In the genomic region with DNA sequence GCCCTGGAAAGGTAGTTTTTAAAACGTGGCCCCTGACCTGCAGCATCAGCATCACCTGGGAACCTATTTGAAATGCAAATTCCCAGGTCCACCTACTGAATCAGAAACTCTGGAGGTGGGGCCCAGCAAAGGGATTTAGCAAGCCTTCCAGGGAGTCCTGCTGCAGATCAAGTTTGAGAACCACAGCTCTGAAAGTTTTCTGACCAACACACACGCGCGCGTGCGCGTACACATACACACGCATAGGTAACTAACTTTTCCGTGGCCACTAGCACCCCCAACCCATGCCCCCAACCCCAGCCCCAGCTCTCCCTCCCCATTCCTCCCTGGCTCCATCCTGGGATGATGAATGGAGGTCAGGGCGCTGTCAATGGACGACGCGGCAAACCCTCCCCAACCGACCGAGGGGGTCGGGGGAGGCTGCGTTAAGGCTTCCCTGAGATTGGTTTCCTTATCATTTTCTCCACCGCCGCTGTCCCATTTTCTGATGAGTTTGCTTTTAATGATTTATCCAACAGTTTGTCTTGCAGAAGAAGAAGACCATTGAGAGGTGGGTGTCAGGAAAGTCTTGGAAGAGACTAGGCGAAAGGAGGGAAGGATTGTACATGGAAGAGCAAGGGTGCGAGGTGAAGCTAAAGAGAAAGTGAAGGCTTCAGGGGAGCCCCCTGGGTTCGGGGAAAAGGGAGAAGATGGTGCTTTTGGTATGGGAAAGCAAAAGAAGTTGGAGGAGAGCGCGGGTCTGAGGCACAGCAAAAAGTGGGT, we compare ENCODE assay signal across 9 cellular contexts. TPM values are rescaled to one million over a fixed set of nuclear protein-coding genes. Genes with fewer than 3 reads are reported as not detected.
DNase-seq lines count a peak whose midpoint lies in the region; ATAC-seq and TF ChIP-seq lines count a peak whose summit lies in the region.
"Had no signal": no experiment of that assay in that cellular context is flagged by ENCODE, and none has a peak within 500 bp of the region (broad histone marks: within the 10 kb centered on the region; RNA-seq: fewer than 3 reads in every experiment).

No MANE protein-coding gene starts in this region.

- H3K9me3 ChIP-seq in right cardiac atrium (ENCODE audit: control insufficient read depth, low read length), result no peaks in the 10 kb centered on the region

- H3K27ac Mint-ChIP-seq in GM23338, result peak overlapping the region; percentile 76
- no peak overlapping the region for H3K27ac Mint-ChIP-seq in activated naive CD8-positive, alpha-beta T cell

- TF ChIP-seq CTCF in GM23338 (conservative IDR thresholded peaks at IDR 0.05; ENCODE audit: low read depth in 2 of 2), result no peak

- peaks cover 16% of the 10 kb centered on the region for H3K27me3 Mint-ChIP-seq in GM23338 (ENCODE audit: insufficient read depth, low read depth, poor library complexity)
- peaks cover 39% of the 10 kb centered on the region for H3K27me3 Mint-ChIP-seq in activated naive CD8-positive, alpha-beta T cell

- no peaks in the 10 kb centered on the region for H3K36me3 Mint-ChIP-seq in GM23338 (ENCODE audit: low read depth)
- H3K36me3 Mint-ChIP-seq in activated naive CD8-positive, alpha-beta T cell, result peaks cover 2% of the 10 kb centered on the region

- H3K27me3 ChIP-seq in GM23338 (ENCODE audit: insufficient read depth), result peaks cover 21% of the 10 kb centered on the region
- no peaks in the 10 kb centered on the region for H3K27me3 ChIP-seq in right cardiac atrium (ENCODE audit: control insufficient read depth, insufficient read depth)

- no peaks in the 10 kb centered on the region for H3K79me2 ChIP-seq in GM23338 (replicated peaks; ENCODE audit: insufficient read depth)

- WGBS in right cardiac atrium, result 21% methylated on average over 24 of the region's 24 CpGs

- intact Hi-C loops in right cardiac atrium (cut with DNase I) (loop anchor here in 2 of 4 donors (5.0 kb wide), 2 partner anchors 73 to 77 kb away; no protein-coding TSS in a partner anchor), sciatic nerve (cut with DNase I) (no loop called here)

- H3K27ac ChIP-seq in GM23338 (ENCODE audit: low read depth) (no peak overlapping the region), right cardiac atrium (ENCODE audit: low read length) (peak overlapping the region; percentile 25)
- H3K27ac ChIP-seq: WERI-Rb-1 had no signal

- H3K4me1 ChIP-seq in GM23338 (ENCODE audit: insufficient read depth) (peaks cover 28% of the 10 kb centered on the region; the same call in 1 of the 2 replicates), right cardiac atrium (ENCODE audit: control insufficient read depth, insufficient read depth, low read length) (no peaks in the 10 kb centered on the region)

- ATAC-seq in GM23338 (peak; percentile 61), right cardiac atrium (peak; percentile 28 to 36), sciatic nerve (peak; percentile 44)

- no peaks in the 10 kb centered on the region for H3K9me2 ChIP-seq in GM23338 (ENCODE audit: insufficient read depth)

- no peaks in the 10 kb centered on the region; the same call in 1 of the 2 replicates for H4K20me1 ChIP-seq in GM23338 (replicated peaks; ENCODE audit: insufficient read depth)

- peaks cover 48% of the 10 kb centered on the region for H3K4me1 Mint-ChIP-seq in GM23338
- peaks cover 9% of the 10 kb centered on the region for H3K4me1 Mint-ChIP-seq in activated naive CD8-positive, alpha-beta T cell (ENCODE audit: low read depth)

- H3K36me3 ChIP-seq in GM23338 (ENCODE audit: insufficient read depth), result no peaks in the 10 kb centered on the region
- H3K36me3 ChIP-seq: WERI-Rb-1 had no signal

- peak overlapping the region; percentile 99 for H3K4me2 ChIP-seq in GM23338

- DNase-seq in GM23338 (ENCODE audit: low spot score) (peak; percentile 69), right cardiac atrium (peak; percentile 27 to 71 (median 59)), sciatic nerve (ENCODE audit: low spot score) (no peak), glomerular visceral epithelial cell (ENCODE audit: extremely low spot score) (no peak), NCI-H2107 treated with DMSO at 0.1 percent for 48 hours (lab: John Stamatoyannopoulos, UW; ENCODE audit: unreplicated experiment) (no peak), MV-4-11 (lab: John Stamatoyannopoulos, UW) (no peak)
- DNase-seq in activated CD8-positive, alpha-beta memory T cell treated with anti-CD3 and anti-CD28 coated beads, Interleukin-2, amount 50 U/mL, for 4 hours, result no peak

- H3K4me3 Mint-ChIP-seq in GM23338, result peak overlapping the region; percentile 84
- peak overlapping the region; percentile 79 for H3K4me3 Mint-ChIP-seq in activated naive CD8-positive, alpha-beta T cell

- H3K4me3 ChIP-seq in GM23338 (peak overlapping the region; percentile 92), right cardiac atrium (ENCODE audit: low read length) (peak overlapping the region; percentile 66)

- H3K9me3 Mint-ChIP-seq in GM23338, result 0 out of 3 replicates have a peak, but pooled peaks cover 3% of the 10 kb centered on the region
- no peaks in the 10 kb centered on the region for H3K9me3 Mint-ChIP-seq in activated naive CD8-positive, alpha-beta T cell (ENCODE audit: low read depth)

- no peaks in the 10 kb centered on the region for H3F3A ChIP-seq in GM23338 (replicated peaks; ENCODE audit: low read depth)

- peak overlapping the region; percentile 99 for H2AFZ ChIP-seq in GM23338

TF ChIP-seq in GM23338, 12 proteins besides CTCF, POLR2A, EP300 and RAD21:
- TF ChIP-seq STAT1 (IDR thresholded peaks at IDR 0.05; ENCODE audit: unreplicated experiment) (no peak), CREB1 (CRISPR knock-in tag; IDR thresholded peaks at IDR 0.05; ENCODE audit: low read depth) (no peak), POLR2AphosphoS5 (IDR thresholded peaks at IDR 0.05; ENCODE audit: low read depth) (peak; percentile 51), EZH2phosphoT487 (IDR thresholded peaks at IDR 0.05; ENCODE audit: unreplicated experiment) (no peak), JUNB (IDR thresholded peaks at IDR 0.05; ENCODE audit: unreplicated experiment) (no peak)
- TF ChIP-seq, protein P1, sequence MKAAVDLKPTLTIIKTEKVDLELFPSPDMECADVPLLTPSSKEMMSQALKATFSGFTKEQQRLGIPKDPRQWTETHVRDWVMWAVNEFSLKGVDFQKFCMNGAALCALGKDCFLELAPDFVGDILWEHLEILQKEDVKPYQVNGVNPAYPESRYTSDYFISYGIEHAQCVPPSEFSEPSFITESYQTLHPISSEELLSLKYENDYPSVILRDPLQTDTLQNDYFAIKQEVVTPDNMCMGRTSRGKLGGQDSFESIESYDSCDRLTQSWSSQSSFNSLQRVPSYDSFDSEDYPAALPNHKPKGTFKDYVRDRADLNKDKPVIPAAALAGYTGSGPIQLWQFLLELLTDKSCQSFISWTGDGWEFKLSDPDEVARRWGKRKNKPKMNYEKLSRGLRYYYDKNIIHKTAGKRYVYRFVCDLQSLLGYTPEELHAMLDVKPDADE (IDR thresholded peaks at IDR 0.05), result no peak
- TF ChIP-seq, protein P2, sequence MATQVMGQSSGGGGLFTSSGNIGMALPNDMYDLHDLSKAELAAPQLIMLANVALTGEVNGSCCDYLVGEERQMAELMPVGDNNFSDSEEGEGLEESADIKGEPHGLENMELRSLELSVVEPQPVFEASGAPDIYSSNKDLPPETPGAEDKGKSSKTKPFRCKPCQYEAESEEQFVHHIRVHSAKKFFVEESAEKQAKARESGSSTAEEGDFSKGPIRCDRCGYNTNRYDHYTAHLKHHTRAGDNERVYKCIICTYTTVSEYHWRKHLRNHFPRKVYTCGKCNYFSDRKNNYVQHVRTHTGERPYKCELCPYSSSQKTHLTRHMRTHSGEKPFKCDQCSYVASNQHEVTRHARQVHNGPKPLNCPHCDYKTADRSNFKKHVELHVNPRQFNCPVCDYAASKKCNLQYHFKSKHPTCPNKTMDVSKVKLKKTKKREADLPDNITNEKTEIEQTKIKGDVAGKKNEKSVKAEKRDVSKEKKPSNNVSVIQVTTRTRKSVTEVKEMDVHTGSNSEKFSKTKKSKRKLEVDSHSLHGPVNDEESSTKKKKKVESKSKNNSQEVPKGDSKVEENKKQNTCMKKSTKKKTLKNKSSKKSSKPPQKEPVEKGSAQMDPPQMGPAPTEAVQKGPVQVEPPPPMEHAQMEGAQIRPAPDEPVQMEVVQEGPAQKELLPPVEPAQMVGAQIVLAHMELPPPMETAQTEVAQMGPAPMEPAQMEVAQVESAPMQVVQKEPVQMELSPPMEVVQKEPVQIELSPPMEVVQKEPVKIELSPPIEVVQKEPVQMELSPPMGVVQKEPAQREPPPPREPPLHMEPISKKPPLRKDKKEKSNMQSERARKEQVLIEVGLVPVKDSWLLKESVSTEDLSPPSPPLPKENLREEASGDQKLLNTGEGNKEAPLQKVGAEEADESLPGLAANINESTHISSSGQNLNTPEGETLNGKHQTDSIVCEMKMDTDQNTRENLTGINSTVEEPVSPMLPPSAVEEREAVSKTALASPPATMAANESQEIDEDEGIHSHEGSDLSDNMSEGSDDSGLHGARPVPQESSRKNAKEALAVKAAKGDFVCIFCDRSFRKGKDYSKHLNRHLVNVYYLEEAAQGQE (IDR thresholded peaks at IDR 0.05; ENCODE audit: unreplicated experiment), result no peak

RNA-seq across cellular contexts. Expression of a gene that starts 0.6 kb away (rescaled TPM):
- 3.0 and 4.1 TPM in 2 replicates for total RNA-seq in GM23338 (2014; rRNA removed; shearing (Covaris generic))
- polyA plus RNA-seq in GM23338 (2016; fragmentation: Nextera tagmentation; extraction: Ambion mirVana) (2.1 and 3.2 TPM in 2 replicates), right cardiac atrium (5.2 TPM)
- total RNA-seq in right cardiac atrium (10 to 100 TPM; 12.9 to 45.3 (median 15.4) TPM), sciatic nerve (114 TPM)

Comparison
In these comparisons a context has a peak if more than half of its experiments do, and no peak if none do; other contexts are left out.
1. DNase-seq: peak in GM23338 (single experiment) and right cardiac atrium (3 of 3); none in sciatic nerve (single experiment), glomerular visceral epithelial cell (single experiment), NCI-H2107 treated with DMSO at 0.1 percent for 48 hours (single experiment), activated CD8-positive, alpha-beta memory T cell treated with anti-CD3 and anti-CD28 coated beads, Interleukin-2, amount 50 U/mL, for 4 hours (single experiment) and MV-4-11 (single experiment).
2. Peak in every context shown above with its lines, with median percentiles within 50 percentile points of each other: ATAC-seq.